8 cellular contexts compared by ENCODE assay signal in the genomic region with DNA sequence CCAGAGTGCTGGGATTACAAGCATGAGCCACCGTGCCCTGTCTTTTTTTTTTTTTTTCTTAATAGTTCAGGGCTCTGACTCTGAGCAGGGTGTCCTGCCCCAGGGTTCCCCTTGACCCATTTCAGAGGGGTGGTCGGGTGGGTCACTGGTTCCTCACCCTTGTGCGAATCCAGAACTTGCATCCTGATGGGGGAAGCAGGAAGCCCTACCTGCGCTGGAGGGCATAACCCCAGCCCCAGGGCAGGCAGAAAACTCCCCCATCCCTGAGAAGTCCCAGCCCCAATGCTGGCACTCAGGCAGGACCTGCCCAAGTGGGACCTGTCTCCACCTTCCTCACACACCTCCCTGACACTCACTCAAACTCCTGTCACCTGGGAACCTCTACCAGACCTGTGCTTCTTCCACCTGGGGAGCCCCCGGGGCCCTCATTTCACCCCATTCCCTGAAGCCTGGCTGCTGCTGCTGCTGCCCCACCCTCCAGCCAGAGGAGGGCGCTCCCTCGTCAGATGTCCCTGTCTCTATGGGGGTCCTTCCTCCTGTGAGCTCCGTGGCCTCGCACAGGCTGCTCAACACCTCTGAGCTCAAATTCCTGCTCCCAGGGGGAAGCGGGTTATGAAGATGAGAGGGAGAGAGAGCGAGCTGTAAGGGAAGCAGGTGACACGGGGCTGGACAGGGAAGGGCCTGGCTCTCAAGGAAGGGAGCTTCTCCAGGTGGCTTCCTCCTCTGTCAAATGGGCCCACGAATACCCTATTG. TPM values are rescaled to one million over a fixed set of nuclear protein-coding genes. Genes with fewer than 3 reads are reported as not detected.
DNase-seq lines count a peak whose midpoint lies in the region; ATAC-seq and TF ChIP-seq lines count a peak whose summit lies in the region.

No MANE protein-coding gene starts in this region.

- no peak overlapping the region for H3K27ac ChIP-seq in CD4-positive, CD25-positive, alpha-beta regulatory T cell (ENCODE audit: insufficient read depth, low read length, poor library complexity, severe bottlenecking)
- H3K27ac ChIP-seq in right cardiac atrium (ENCODE audit: low read length), result no peak overlapping the region
- H3K27ac ChIP-seq in psoas muscle, result no peak overlapping the region

- H3K4me3 Mint-ChIP-seq in CD4-positive, CD25-positive, alpha-beta regulatory T cell, result peak overlapping the region; percentile 63 to 91 (median 84)
- H3K4me3 Mint-ChIP-seq in IgD-negative memory B cell, result peak overlapping the region; percentile 82 to 95 (median 92)

- peak in 2 of 3 donors; percentile 15 to 20 for DNase-seq in CD4-positive, CD25-positive, alpha-beta regulatory T cell
- peak; percentile 47 for DNase-seq in activated naive CD4-positive, alpha-beta T cell treated with Interleukin-2 at 50 U/mL for 16 hours
- DNase-seq in right cardiac atrium, result peak; percentile 52 to 78 (median 77)
- no peak for DNase-seq in psoas muscle
- no peak for DNase-seq in NCI-H748 treated with DMSO at 0.1 percent for 48 hours (lab: John Stamatoyannopoulos, UW)

- H3K4me3 ChIP-seq in CD4-positive, CD25-positive, alpha-beta regulatory T cell (ENCODE audit: low read depth, low read length), result peak overlapping the region; percentile 37
- H3K4me3 ChIP-seq in right cardiac atrium (ENCODE audit: low read length), result peak overlapping the region; percentile 50
- H3K4me3 ChIP-seq in psoas muscle, result peak overlapping the region; percentile 66

- H3K36me3 ChIP-seq in CD4-positive, CD25-positive, alpha-beta regulatory T cell (ENCODE audit: control insufficient read depth, insufficient read depth, low read length), result no peaks in the 10 kb centered on the region
- H3K36me3 ChIP-seq in psoas muscle (ENCODE audit: insufficient read depth in 1 of 2, low read depth in 1 of 2), result no peaks in the 10 kb centered on the region

- H3K27me3 Mint-ChIP-seq in CD4-positive, CD25-positive, alpha-beta regulatory T cell, result peaks cover 64% of the 10 kb centered on the region
- H3K27me3 Mint-ChIP-seq in IgD-negative memory B cell, result peaks cover 42% of the 10 kb centered on the region

- peaks cover 19% of the 10 kb centered on the region for H3K27me3 ChIP-seq in CD4-positive, CD25-positive, alpha-beta regulatory T cell (ENCODE audit: control insufficient read depth, insufficient read depth, low read length)
- H3K27me3 ChIP-seq in right cardiac atrium (ENCODE audit: control insufficient read depth, insufficient read depth), result no peaks in the 10 kb centered on the region
- no peaks in the 10 kb centered on the region for H3K27me3 ChIP-seq in psoas muscle (ENCODE audit: insufficient read depth in 3 of 3, low read length in 2 of 3)

- peak; percentile 39 for TF ChIP-seq CTCF in psoas muscle (IDR thresholded peaks at IDR 0.05)

- peaks cover 0 to 2% (median 2%) of the 10 kb centered on the region in 7 donors for H3K9me3 Mint-ChIP-seq in CD4-positive, CD25-positive, alpha-beta regulatory T cell
- H3K9me3 Mint-ChIP-seq in IgD-negative memory B cell, result peaks cover 0 to 4% (median 0%) of the 10 kb centered on the region in 3 donors

- H3K9me3 ChIP-seq in CD4-positive, CD25-positive, alpha-beta regulatory T cell (ENCODE audit: control insufficient read depth in 2 of 2, low read length in 2 of 2), result no peaks in the 10 kb centered on the region
- H3K9me3 ChIP-seq in right cardiac atrium (ENCODE audit: control insufficient read depth, low read length), result no peaks in the 10 kb centered on the region
- no peaks in the 10 kb centered on the region for H3K9me3 ChIP-seq in psoas muscle

- H3K27ac Mint-ChIP-seq in CD4-positive, CD25-positive, alpha-beta regulatory T cell, result peak overlapping the region in 1 of 3 donors; percentile 59
- peak overlapping the region in 1 of 3 donors; percentile 24 for H3K27ac Mint-ChIP-seq in IgD-negative memory B cell

- peaks cover 0 to 19% (median 12%) of the 10 kb centered on the region in 4 donors for H3K4me1 Mint-ChIP-seq in CD4-positive, CD25-positive, alpha-beta regulatory T cell
- peaks cover 7 to 17% (median 8%) of the 10 kb centered on the region in 3 donors for H3K4me1 Mint-ChIP-seq in IgD-negative memory B cell

- intact Hi-C loops in right cardiac atrium (cut with DNase I), result no loop called here
- intact Hi-C loops in psoas muscle (cut with DNase I), result loop anchor here in 1 of 2 donors (5.0 kb wide), 1 partner anchor 91 kb away; no protein-coding TSS in a partner anchor

- H3K4me1 ChIP-seq in CD4-positive, CD25-positive, alpha-beta regulatory T cell (ENCODE audit: control insufficient read depth, insufficient read depth, low read length, poor library complexity, severe bottlenecking), result peaks cover 19% of the 10 kb centered on the region
- H3K4me1 ChIP-seq in right cardiac atrium (ENCODE audit: control insufficient read depth, insufficient read depth, low read length) (peaks cover 4% of the 10 kb centered on the region), psoas muscle (peaks cover 19% of the 10 kb centered on the region)

- no peaks in the 10 kb centered on the region for H3K36me3 Mint-ChIP-seq in CD4-positive, CD25-positive, alpha-beta regulatory T cell
- H3K36me3 Mint-ChIP-seq in IgD-negative memory B cell, result no peaks in the 10 kb centered on the region

- 22% methylated on average over 13 of the region's 13 CpGs for WGBS in right cardiac atrium
- 24 to 37% (median 30%) methylated on average over 13 of the region's 13 CpGs for WGBS in psoas muscle, 3 donors

- peak; percentile 25 to 53 for ATAC-seq in CD4-positive, CD25-positive, alpha-beta regulatory T cell (ENCODE audit: low read depth in 2 of 2)
- peak; percentile 59 to 64 for ATAC-seq in right cardiac atrium
- peak in 3 of 4 donors; percentile 38 to 47 (median 39) for ATAC-seq in psoas muscle
- no peak for ATAC-seq in GM21447 (IDR thresholded peaks at IDR 0.05; ENCODE audit: unreplicated experiment)
- ATAC-seq in HG02981 (IDR thresholded peaks at IDR 0.05; ENCODE audit: unreplicated experiment), result no peak

RNA-seq across cellular contexts. Expression of a gene that starts 15.1 kb away (rescaled TPM):
- total RNA-seq in CD4-positive, CD25-positive, alpha-beta regulatory T cell, result 6.5 TPM
- polyA plus RNA-seq in CD4-positive, CD25-positive, alpha-beta regulatory T cell, result 1 to 10 TPM; 3.9 to 6.6 (median 5.8) TPM
- polyA plus RNA-seq in IgD-negative memory B cell, result 7.8 TPM
- total RNA-seq in right cardiac atrium, result 1 to 10 TPM; 2.9 to 3.9 (median 3.4) TPM
- polyA plus RNA-seq in right cardiac atrium, result 2.6 TPM
- total RNA-seq in psoas muscle, result 1 to 10 TPM; 1.2 to 2.9 (median 1.9) TPM
- polyA plus RNA-seq in psoas muscle, result 1 to 10 TPM in 2 of 3 donors, under 1 TPM in 1; 0.96 to 3.0 (median 1.5) TPM

Comparison
In these comparisons a context has a peak if more than half of its experiments do, and no peak if none do; other contexts are left out.
1. ATAC-seq: peak in CD4-positive, CD25-positive, alpha-beta regulatory T cell (2 of 2), right cardiac atrium (2 of 2) and psoas muscle (3 of 4); none in GM21447 (single experiment) and HG02981 (single experiment).
2. DNase-seq: peak in CD4-positive, CD25-positive, alpha-beta regulatory T cell (2 of 3), activated naive CD4-positive, alpha-beta T cell treated with Interleukin-2 at 50 U/mL for 16 hours (single experiment) and right cardiac atrium (3 of 3); none in psoas muscle (0 of 2) and NCI-H748 treated with DMSO at 0.1 percent for 48 hours (single experiment).
3. Peak in every context shown above with its lines, with median percentiles within 50 percentile points of each other: H3K4me3 ChIP-seq.